Comparison of ENCODE assay signal across 16 cellular contexts in the genomic region with DNA sequence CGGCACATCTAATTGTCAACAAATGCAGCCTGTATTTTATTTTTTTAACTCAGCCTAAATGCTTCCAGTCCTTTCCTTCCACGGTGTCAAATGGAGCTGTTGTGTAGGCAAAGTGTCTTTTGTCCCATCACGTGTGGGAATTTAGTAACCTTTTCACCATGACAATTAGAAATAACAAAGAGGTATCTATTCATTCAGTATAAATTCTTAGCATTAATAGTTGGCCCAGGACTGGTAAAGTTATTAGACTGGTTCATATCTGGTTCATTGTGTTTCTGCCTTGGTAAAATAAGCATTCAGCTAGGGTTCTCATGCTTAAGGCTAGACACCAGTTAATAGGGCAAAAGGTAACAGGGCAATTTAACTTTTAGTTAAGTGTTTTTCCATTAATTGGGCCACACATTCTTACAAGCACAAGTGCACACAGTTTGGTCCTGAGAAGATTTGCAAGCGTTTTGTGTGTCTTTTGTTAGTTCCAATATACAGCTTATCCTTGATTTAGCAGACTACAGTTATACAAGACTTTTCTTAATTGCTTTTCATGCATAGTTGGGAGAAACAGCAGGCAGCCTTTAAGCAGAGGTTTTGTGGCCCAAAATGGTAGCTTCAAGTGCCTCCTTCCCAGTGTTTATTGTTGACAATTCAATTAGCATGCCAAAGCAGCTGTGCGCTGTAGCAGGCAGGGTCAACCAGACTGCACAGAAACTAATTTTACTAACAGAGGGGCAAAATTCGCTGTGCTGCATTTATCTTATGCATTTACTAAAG. TPM values are rescaled to one million over a fixed set of nuclear protein-coding genes. Genes with fewer than 3 reads are reported as not detected.
DNase-seq lines count a peak whose midpoint lies in the region; TF ChIP-seq lines count a peak whose summit lies in the region.
"Had no signal": no experiment of that assay in that cellular context is flagged by ENCODE, and none has a peak within 500 bp of the region (broad histone marks: within the 10 kb centered on the region; RNA-seq: fewer than 3 reads in every experiment).

No MANE protein-coding gene starts in this region.

- H3K27ac Mint-ChIP-seq in H9 (peak overlapping the region in 2 of 3 experiments; percentile 48 to 98; a peak in 3 of 7 replicates), nephron (peak overlapping the region; percentile 22 to 65 (median 57))

- TF ChIP-seq CTCF in H9 (conservative IDR thresholded peaks at IDR 0.05) (no peak), nephron (IDR thresholded peaks at IDR 0.05; ENCODE audit: unreplicated experiment in 3 of 3) (no peak), esophagus squamous epithelium (IDR thresholded peaks at IDR 0.05) (no peak)

- H3K27me3 ChIP-seq in H9 (ENCODE audit: insufficient read depth, low read length), result no peaks in the 10 kb centered on the region
- no peaks in the 10 kb centered on the region for H3K27me3 ChIP-seq in esophagus squamous epithelium
- H3K27me3 ChIP-seq: spleen, suprapubic skin had no signal

- H2BK20ac ChIP-seq in H9 (ENCODE audit: low read depth, low read length, poor library complexity, severe bottlenecking), result no peak overlapping the region

- H4K20me1 ChIP-seq in H9 (ENCODE audit: control insufficient read depth, insufficient read depth, insufficient read length), result no peaks in the 10 kb centered on the region

- no peaks in the 10 kb centered on the region for H3K79me1 ChIP-seq in H9 (ENCODE audit: insufficient read depth, low read depth, low read length, poor library complexity, severe bottlenecking)

- H3K36me3 ChIP-seq in esophagus squamous epithelium, result no peaks in the 10 kb centered on the region
- H3K36me3 ChIP-seq: spleen, suprapubic skin had no signal

- H2BK5ac ChIP-seq in H9 (ENCODE audit: insufficient read length, low read length), result no peak overlapping the region

- H2BK120ac ChIP-seq in H9 (ENCODE audit: low read depth, low read length, poor library complexity, severe bottlenecking), result no peak overlapping the region

- peak overlapping the region; percentile 12 for H3T11ph ChIP-seq in H9 (ENCODE audit: low read length)

- no peaks in the 10 kb centered on the region for H3K79me2 ChIP-seq in H9 (ENCODE audit: insufficient read depth, low read length)

- no peak overlapping the region for H3K23ac ChIP-seq in H9 (ENCODE audit: insufficient read length, low read depth, low read length)

- H3K9me3 ChIP-seq in H9 (ENCODE audit: control insufficient read depth, low read depth, low read length), result no peaks in the 10 kb centered on the region
- H3K9me3 ChIP-seq in esophagus squamous epithelium, result no peaks in the 10 kb centered on the region
- H3K9me3 ChIP-seq: spleen, suprapubic skin had no signal

- no peak overlapping the region for H3K9ac ChIP-seq in H9 (ENCODE audit: extremely low read depth, insufficient read length, low read length)

- peaks cover 8% of the 10 kb centered on the region; the same call in 1 of the 2 replicates for H3K4me1 ChIP-seq in H9 (ENCODE audit: insufficient read depth, low read length)
- no peaks in the 10 kb centered on the region for H3K4me1 ChIP-seq in esophagus squamous epithelium
- H3K4me1 ChIP-seq: spleen, suprapubic skin had no signal

- TF ChIP-seq POLR2A in esophagus squamous epithelium (IDR thresholded peaks at IDR 0.05), result no peak

- H3K27ac ChIP-seq in H9 (ENCODE audit: insufficient read length, low read depth, low read length) (no peak overlapping the region), esophagus squamous epithelium (no peak overlapping the region)
- H3K27ac ChIP-seq: spleen, suprapubic skin had no signal

- H3K36me3 Mint-ChIP-seq in H9 (ENCODE audit: insufficient read depth in 1 of 3, low read depth in 3 of 3) (no peaks in the 10 kb centered on the region), nephron (ENCODE audit: low read depth) (no peaks in the 10 kb centered on the region)

- no peak overlapping the region for H2BK15ac ChIP-seq in H9 (ENCODE audit: low read depth, low read length)

- H2AFZ ChIP-seq in H9 (ENCODE audit: low read length), result no peak overlapping the region

- WGBS in H9 (ENCODE audit: extremely low coverage, insufficient read length, low lambda C conversion rate), result no CpG with 5 or more reads among the region's 6 CpGs
- 60 to 69% methylated on average over 6 of the region's 6 CpGs for WGBS in esophagus squamous epithelium, 2 donors

- peak; percentile 41 for DNase-seq in H9
- peak; percentile 44 for DNase-seq in NCI-H2029 treated with DMSO at 0.1 percent for 48 hours (lab: John Stamatoyannopoulos, UW)
- DNase-seq in SK-N-DZ (ENCODE audit: low spot score), result peak; percentile 49
- DNase-seq in activated CD4-positive, alpha-beta T cell treated with anti-CD3 and anti-CD28 coated beads for 48 hours, result no peak
- no peak for DNase-seq in activated effector memory CD4-positive, alpha-beta T cell treated with Interleukin-2 at 50 U/mL for 16 hours
- no peak for DNase-seq in NCI-H1436 (lab: John Stamatoyannopoulos, UW)
- DNase-seq in esophagus squamous epithelium (lab: John Stamatoyannopoulos, UW), result no peak
- DNase-seq: activated naive CD4-positive, alpha-beta T cell treated with Interleukin-2 at 50 U/mL for 16 hours; C1 segment of cervical spinal cord; head of caudate nucleus; NCI-H446 treated with DMSO at 0.1 percent for 48 hours; nucleus accumbens; spleen had no signal

- no peak overlapping the region for H3K14ac ChIP-seq in H9 (ENCODE audit: insufficient read depth, low read length)

- H3K27me3 Mint-ChIP-seq in H9 (ENCODE audit: low read depth), result peaks cover 3% of the 10 kb centered on the region; the same call in 1 of the 2 replicates
- peaks cover 4% of the 10 kb centered on the region for H3K27me3 Mint-ChIP-seq in nephron (ENCODE audit: low read depth)

- H3K23me2 ChIP-seq in H9 (ENCODE audit: insufficient read length, low read depth, low read length, poor library complexity, severe bottlenecking), result no peaks in the 10 kb centered on the region

- no peak overlapping the region for H2AK5ac ChIP-seq in H9 (ENCODE audit: insufficient read length, low read length)

- H4K8ac ChIP-seq in H9 (replicated peaks; ENCODE audit: insufficient read length, low read depth, low read length), result no peak overlapping the region

- no peak overlapping the region for H3K4ac ChIP-seq in H9 (ENCODE audit: low read depth, low read length)

- H3K56ac ChIP-seq in H9 (ENCODE audit: insufficient read length, low read depth, low read length), result no peak overlapping the region

- H3K4me1 Mint-ChIP-seq in H9 (peaks cover 30 to 37% of the 10 kb centered on the region in 2 experiments), nephron (peaks cover 25% of the 10 kb centered on the region)

- no peak overlapping the region for H3K18ac ChIP-seq in H9 (ENCODE audit: insufficient read length, low read depth, low read length)

- peak overlapping the region; percentile 13 for H3K4me2 ChIP-seq in H9 (ENCODE audit: insufficient read depth, insufficient read length, low read length)

- no peak overlapping the region for H3K4me3 ChIP-seq in esophagus squamous epithelium
- H3K4me3 ChIP-seq: spleen, suprapubic skin had no signal

- intact Hi-C loops in esophagus squamous epithelium (cut with DNase I), result no loop called here

- no peak overlapping the region for H4K91ac ChIP-seq in H9 (ENCODE audit: insufficient read length, low read depth, low read length)

- no peak overlapping the region for H2BK12ac ChIP-seq in H9 (ENCODE audit: insufficient read length, low read depth, low read length)

- H3K9me3 Mint-ChIP-seq in H9 (no peaks in the 10 kb centered on the region), nephron (no peaks in the 10 kb centered on the region)

- H3K4me3 Mint-ChIP-seq in H9 (peak overlapping the region; percentile 21 to 24; a peak in 3 of 5 replicates), nephron (no peak overlapping the region)

- H4K5ac ChIP-seq in H9 (ENCODE audit: insufficient read length, low read depth, low read length), result no peak overlapping the region

RNA-seq across cellular contexts. Expression of a gene that starts 47.7 kb away (rescaled TPM):
- total RNA-seq in H9 (2021) (1.1 and 1.3 TPM in 2 replicates), esophagus squamous epithelium (1 to 10 TPM in 1 of 4 donors, under 1 TPM in 2, not detected in 1; 0.53 to 1.7 (median 0.57) TPM)
- polyA plus RNA-seq in SK-N-DZ (2014; cell fraction: cytosol; rRNA removed), result 8.1 and 8.7 TPM in 2 replicates
- 5.3 and 8.6 TPM in 2 replicates for polyA plus RNA-seq in SK-N-DZ (2014; cell fraction: nucleus; rRNA removed)
- total RNA-seq: activated CD8-positive, alpha-beta memory T cell treated with anti-CD3 and anti-CD28 coated beads for 36 hours had no signal

Comparison
In these comparisons a context has a peak if more than half of its experiments do, and no peak if none do; other contexts are left out.
1. DNase-seq: peak in H9 (single experiment), NCI-H2029 treated with DMSO at 0.1 percent for 48 hours (single experiment) and SK-N-DZ (single experiment); none in activated CD4-positive, alpha-beta T cell treated with anti-CD3 and anti-CD28 coated beads for 48 hours (single experiment), activated effector memory CD4-positive, alpha-beta T cell treated with Interleukin-2 at 50 U/mL for 16 hours (single experiment), NCI-H1436 (single experiment) and esophagus squamous epithelium (single experiment).
2. H3K4me3 Mint-ChIP-seq: peak in H9 (2 of 2); none in nephron (0 of 3).